8 cellular contexts compared by ENCODE assay signal in genomic region chr19:12484011-12484370, GRCh38. TPM values are rescaled to one million over a fixed set of nuclear protein-coding genes. Genes with fewer than 3 reads are reported as not detected.
DNase-seq lines count a peak whose midpoint lies in the region; ATAC-seq and TF ChIP-seq lines count a peak whose summit lies in the region.

No MANE protein-coding gene starts in this region.

- H3K27ac ChIP-seq in RWPE2 (ENCODE audit: poor library complexity, severe bottlenecking) (no peak overlapping the region), prostate gland (peak overlapping the region; percentile 75 to 83)

- H3K36me3 ChIP-seq in RWPE2 (ENCODE audit: low read depth) (no peaks in the 10 kb centered on the region), prostate gland (no peaks in the 10 kb centered on the region)

- TF ChIP-seq POLR2A in prostate gland (IDR thresholded peaks at IDR 0.05) (no peak), GM18505 (IDR thresholded peaks at IDR 0.05; ENCODE audit: borderline replicate concordance, extremely low read depth, insufficient read depth, insufficient read length) (no peak)

- ATAC-seq in RWPE2 (ENCODE audit: low read depth): no peak; the same call in 2 of the 3 replicates
- no peak for ATAC-seq in GM18505 (IDR thresholded peaks at IDR 0.05; ENCODE audit: unreplicated experiment)
- no peak for ATAC-seq in HG02678 (IDR thresholded peaks at IDR 0.05; ENCODE audit: unreplicated experiment)

- in situ Hi-C loops in GM13976 (cut with MboI; ENCODE audit: low sequenced_read_pairs, unreplicated experiment): no loop called here

- intact Hi-C loops in prostate gland (cut with DNase I): loop anchor here (1.0 kb wide), 1 partner anchor 11 kb away; no protein-coding TSS in a partner anchor

- peak overlapping the region; percentile 61 for H3K4me3 ChIP-seq in GM08714 (ENCODE audit: low read length)
- H3K4me3 ChIP-seq in RWPE2 (ENCODE audit: severe bottlenecking): peak overlapping the region; percentile 81
- H3K4me3 ChIP-seq in prostate gland: peak overlapping the region; percentile 86 to 99

- no peak for DNase-seq in RWPE2 (ENCODE audit: low spot score)
- peak; percentile 16 for DNase-seq in fibroblast of peridontal ligament (ENCODE audit: extremely low read depth)
- DNase-seq in prostate gland (ENCODE audit: low spot score): no peak
- DNase-seq in GM13976 (ENCODE audit: low spot score): no peak
- no peak for DNase-seq in mesenteric fat pad (ENCODE audit: low spot score)

- H3K9me3 ChIP-seq in RWPE2 (ENCODE audit: severe bottlenecking): no peaks in the 10 kb centered on the region
- H3K9me3 ChIP-seq in prostate gland: no peaks in the 10 kb centered on the region

- TF ChIP-seq CTCF in RWPE2 (IDR thresholded peaks at IDR 0.05; ENCODE audit: poor library complexity, severe bottlenecking) (no peak), prostate gland (IDR thresholded peaks at IDR 0.05) (no peak), GM13976 (IDR thresholded peaks at IDR 0.05; ENCODE audit: borderline replicate concordance, control extremely low read depth, extremely low read depth, insufficient read depth, missing control alignments) (no peak)

- H3K27me3 ChIP-seq in RWPE2 (ENCODE audit: insufficient read depth, poor library complexity, severe bottlenecking): no peaks in the 10 kb centered on the region
- no peaks in the 10 kb centered on the region for H3K27me3 ChIP-seq in prostate gland (replicated peaks; ENCODE audit: insufficient read depth)

- H3K4me1 ChIP-seq in RWPE2 (ENCODE audit: insufficient read depth, poor library complexity, severe bottlenecking) (no peaks in the 10 kb centered on the region), prostate gland (replicated peaks) (no peaks in the 10 kb centered on the region)

- under 1% methylated on average over 12 of the region's 13 CpGs for WGBS in prostate gland

RNA-seq across cellular contexts. Expression of gene ZNF709, which starts 0.6 kb away (rescaled TPM):
- total RNA-seq in prostate gland (1 to 10 TPM; 3.9 to 5.4 TPM), mesenteric fat pad (2.3 TPM)

RNA-seq across cellular contexts. Expression of gene ZNF443, which starts 43.2 kb away (rescaled TPM):
- total RNA-seq in prostate gland (1 to 10 TPM; 5.7 to 5.8 TPM), mesenteric fat pad (2.0 TPM)
